In genomic region chr17:1516403-1517161, GRCh38 we compare ENCODE assay signal across 1 cellular context.
TF ChIP-seq lines count a peak whose summit lies in the region.

Gene INPP5K (minus strand): TSS chr17:1516612. CDS start chr17:1516499, 113 bp downstream.

TF ChIP-seq in SK-N-SH, 30 proteins besides CTCF, POLR2A, EP300 and RAD21 (continued from another document):
- TF ChIP-seq FOSL2 (IDR thresholded peaks at IDR 0.05; ENCODE audit: borderline replicate concordance, low read depth) (no peak), ELF1 (IDR thresholded peaks at IDR 0.05) (peak; percentile 92), EZH2phosphoT487 (IDR thresholded peaks at IDR 0.05; ENCODE audit: borderline replicate concordance, low read depth) (no peak), FOXM1 (IDR thresholded peaks at IDR 0.05; ENCODE audit: low read depth) (no peak), TAF1 (IDR thresholded peaks at IDR 0.05; ENCODE audit: borderline replicate concordance, low read depth, low read length) (peak; percentile 79), MEF2A (IDR thresholded peaks at IDR 0.05; ENCODE audit: borderline replicate concordance, low read depth) (no peak), IRF3 (IDR thresholded peaks at IDR 0.05; ENCODE audit: low read depth, low read length) (no peak), CHD2 (IDR thresholded peaks at IDR 0.05; ENCODE audit: low read length, partially characterized antibody) (peak; percentile 36), GABPA (IDR thresholded peaks at IDR 0.05; ENCODE audit: low read depth) (peak; percentile 93), RCOR1 (IDR thresholded peaks at IDR 0.05; ENCODE audit: low read length) (no peak)
